1 cellular context compared by ENCODE assay signal in genomic region chr16:48555597-48555996, GRCh38.
TF ChIP-seq lines count a peak whose summit lies in the region.

No MANE protein-coding gene starts in this region.

TF ChIP-seq in GM23338, 12 proteins besides CTCF, POLR2A, EP300 and RAD21 (continued from another document):
- no peak for TF ChIP-seq ZNF462 (CRISPR knock-in tag; IDR thresholded peaks at IDR 0.05)
- no peak for TF ChIP-seq EZH2phosphoT487 (IDR thresholded peaks at IDR 0.05; ENCODE audit: unreplicated experiment)
- TF ChIP-seq STAT1 (IDR thresholded peaks at IDR 0.05; ENCODE audit: unreplicated experiment), result no peak
- no peak for TF ChIP-seq POLR2AphosphoS5 (IDR thresholded peaks at IDR 0.05; ENCODE audit: low read depth)
- no peak for TF ChIP-seq EZH2 (IDR thresholded peaks at IDR 0.05; ENCODE audit: low read depth, unreplicated experiment)
- TF ChIP-seq REST (IDR thresholded peaks at IDR 0.05; ENCODE audit: unreplicated experiment), result no peak
